17 cellular contexts compared by ENCODE assay signal in genomic region chr17:29620779-29621500, GRCh38. TPM values are rescaled to one million over a fixed set of nuclear protein-coding genes. Genes with fewer than 3 reads are reported as not detected.
DNase-seq lines count a peak whose midpoint lies in the region; ATAC-seq, FAIRE-seq and TF ChIP-seq lines count a peak whose summit lies in the region.
"Had no signal": no experiment of that assay in that cellular context is flagged by ENCODE, and none has a peak within 500 bp of the region (broad histone marks: within the 10 kb centered on the region; RNA-seq: fewer than 3 reads in every experiment).

No MANE protein-coding gene starts in this region.

- H3K4me1 ChIP-seq in heart right ventricle (peaks cover 11 to 97% (median 64%) of the 10 kb centered on the region in 9 donors), iPS-15b (ENCODE audit: control insufficient read depth, insufficient read depth, low read length) (peaks cover 20% of the 10 kb centered on the region), small intestine (ENCODE audit: control insufficient read depth in 2 of 2, insufficient read depth in 1 of 2, low read depth in 1 of 2, low read length in 1 of 2) (peaks cover 3 to 4% of the 10 kb centered on the region in 2 donors)

- H3K4me1 Mint-ChIP-seq in T-cell: peaks cover 39 to 60% (median 52%) of the 10 kb centered on the region in 3 donors
- H3K4me1 Mint-ChIP-seq in stimulated activated naive B cell treated with anti-CD40 and anti-IgM and Interleukin-4, amounts not matched to agents 10 μg/mL and 1 μg/mL and 100 μg/mL, for 72 hours: peaks cover 49 to 93% of the 10 kb centered on the region in 2 donors

- WGBS in heart right ventricle, 2 donors: 61 to 86% methylated on average over 12 of the region's 12 CpGs
- 89 to 97% (median 95%) methylated on average over 11 to 12 of the region's 12 CpGs for WGBS in small intestine, 3 donors

- H3K9me3 Mint-ChIP-seq in T-cell: no peaks in the 10 kb centered on the region
- no peaks in the 10 kb centered on the region for H3K9me3 Mint-ChIP-seq in stimulated activated naive B cell treated with anti-CD40 and anti-IgM and Interleukin-4, amounts not matched to agents 10 μg/mL and 1 μg/mL and 100 μg/mL, for 72 hours

- H3K27ac ChIP-seq in heart right ventricle: peak overlapping the region; percentile 29 to 95 (median 88)
- no peak overlapping the region for H3K27ac ChIP-seq in small intestine (ENCODE audit: low read depth in 1 of 2, low read length in 1 of 2)
- H3K27ac ChIP-seq: C4-2B, HL-60, pancreas, testis had no signal

- H3K4me3 ChIP-seq in heart right ventricle (peak overlapping the region in 5 of 10 donors; percentile 74 to 92 (median 79)), iPS-15b (ENCODE audit: low read depth, low read length) (peak overlapping the region; percentile 11), small intestine (ENCODE audit: low read depth in 1 of 2, low read length in 2 of 2) (no peak overlapping the region)
- H3K4me3 ChIP-seq: pancreas, testis had no signal

- TF ChIP-seq CTCF in heart right ventricle (IDR thresholded peaks at IDR 0.05): no peak
- no peak for TF ChIP-seq CTCF in GM20000 (IDR thresholded peaks at IDR 0.05; ENCODE audit: extremely low read depth, missing control alignments)

- H3K9me3 ChIP-seq in heart right ventricle: no peaks in the 10 kb centered on the region
- H3K9me3 ChIP-seq in iPS-15b (ENCODE audit: control insufficient read depth, insufficient read depth, low read length): no peaks in the 10 kb centered on the region
- H3K9me3 ChIP-seq in small intestine (ENCODE audit: control insufficient read depth, low read depth): no peaks in the 10 kb centered on the region
- H3K9me3 ChIP-seq: pancreas, testis had no signal

- no peaks in the 10 kb centered on the region for H3K27me3 Mint-ChIP-seq in T-cell
- peaks cover 5 to 18% of the 10 kb centered on the region in 2 donors for H3K27me3 Mint-ChIP-seq in stimulated activated naive B cell treated with anti-CD40 and anti-IgM and Interleukin-4, amounts not matched to agents 10 μg/mL and 1 μg/mL and 100 μg/mL, for 72 hours

- ATAC-seq in heart right ventricle (no peak), Right ventricle myocardium superior (ENCODE audit: poor library complexity) (no peak), T-cell (replicated peaks in 1 of 4) (no peak)
- no peak for ATAC-seq in stimulated activated naive B cell treated with anti-CD40 and anti-IgM and Interleukin-4, amounts not matched to agents 10 μg/mL and 1 μg/mL and 100 μg/mL, for 72 hours (replicated peaks)
- ATAC-seq: foreskin keratinocyte, pancreas had no signal

- H3K27me3 ChIP-seq in heart right ventricle (peaks cover 0 to 28% (median 0%) of the 10 kb centered on the region in 7 donors), iPS-15b (ENCODE audit: control insufficient read depth, insufficient read depth, low read length) (peaks cover 48% of the 10 kb centered on the region), small intestine (ENCODE audit: control insufficient read depth in 2 of 2, insufficient read depth in 2 of 2, low read length in 2 of 2) (no peaks in the 10 kb centered on the region)
- H3K27me3 ChIP-seq: foreskin keratinocyte, pancreas, testis had no signal

- H3K36me3 ChIP-seq in heart right ventricle (no peaks in the 10 kb centered on the region), iPS-15b (ENCODE audit: control insufficient read depth, insufficient read depth, low read length) (no peaks in the 10 kb centered on the region), small intestine (ENCODE audit: control insufficient read depth in 2 of 2, insufficient read depth in 2 of 2, low read length in 2 of 2) (no peaks in the 10 kb centered on the region)
- H3K36me3 ChIP-seq: pancreas had no signal

- no peak for FAIRE-seq in small intestine (lab: Jason Lieb, UNC)
- FAIRE-seq: pancreas had no signal

- POLR2A ChIA-PET in T-cell (lab: Charles Lee): no interaction called here

- peak overlapping the region; percentile 50 to 75 (median 55) for H3K4me3 Mint-ChIP-seq in T-cell
- peak overlapping the region in 1 of 2 donors; percentile 18 for H3K4me3 Mint-ChIP-seq in stimulated activated naive B cell treated with anti-CD40 and anti-IgM and Interleukin-4, amounts not matched to agents 10 μg/mL and 1 μg/mL and 100 μg/mL, for 72 hours

- no peak overlapping the region for H3K9ac ChIP-seq in iPS-15b (ENCODE audit: low read depth, low read length)

- CTCF ChIA-PET in T-cell (lab: Charles Lee): interaction anchor here in 1 of 2 donors (0.8 kb wide), 1 partner anchor 33 kb away, joined by 4 read pairs; no protein-coding TSS in a partner anchor

- intact Hi-C loops in heart right ventricle (cut with DNase I): loop anchor here in 2 of 10 donors (10.0 kb wide), 2 partner anchors 46 to 314 kb away; partner anchors contain the start of gene SSH2 (in 1 of the 2)
- intact Hi-C loops in Right ventricle myocardium superior (cut with DNase I): no loop called here

- H3K27ac Mint-ChIP-seq in T-cell: no peak overlapping the region
- peak overlapping the region; percentile 33 for H3K27ac Mint-ChIP-seq in stimulated activated naive B cell treated with anti-CD40 and anti-IgM and Interleukin-4, amounts not matched to agents 10 μg/mL and 1 μg/mL and 100 μg/mL, for 72 hours

- H3K36me3 Mint-ChIP-seq in T-cell: no peaks in the 10 kb centered on the region
- H3K36me3 Mint-ChIP-seq in stimulated activated naive B cell treated with anti-CD40 and anti-IgM and Interleukin-4, amounts not matched to agents 10 μg/mL and 1 μg/mL and 100 μg/mL, for 72 hours: peaks cover 2 to 14% of the 10 kb centered on the region in 2 donors

- DNase-seq in heart right ventricle: no peak
- no peak for DNase-seq in Right ventricle myocardium superior
- no peak for DNase-seq in T-cell
- DNase-seq in stimulated activated naive B cell treated with anti-CD40 and anti-IgM and Interleukin-4, amounts not matched to agents 10 μg/mL and 1 μg/mL and 100 μg/mL, for 72 hours: no peak
- DNase-seq in small intestine: no peak
- DNase-seq in NCI-H774 (lab: John Stamatoyannopoulos, UW): no peak
- DNase-seq in GM20000 (ENCODE audit: low spot score): no peak
- DNase-seq: activated CD4-positive, CD25-positive, alpha-beta regulatory T cell; NCI-H510A treated with DMSO at 0.1 percent for 48 hours; OCI-M1; stimulated activated CD4-positive, alpha-beta T cell treated with anti-CD3 and anti-CD28 coated beads, Interleukin-15, amount 100 ng/mL, for 24 hours; testis had no signal

RNA-seq across cellular contexts. Expression of gene CORO6, which starts 1.8 kb away (rescaled TPM):
- total RNA-seq in heart right ventricle: 100 to 1,000 TPM in 4 of 10 donors, 10 to 100 TPM in 6; 72.0 to 110 (median 90.9) TPM
- 100 to 1,000 TPM in 1 of 2 donors, 10 to 100 TPM in 1; 53.2 to 262 TPM for polyA plus RNA-seq in heart right ventricle
- total RNA-seq in Right ventricle myocardium superior: 83.6 TPM
- total RNA-seq in T-cell: 1 to 10 TPM; 2.4 to 4.1 (median 3.6) TPM
- 1 to 10 TPM in 2 of 3 donors, under 1 TPM in 1; 0.67 to 7.3 (median 1.4) TPM for polyA plus RNA-seq in small intestine

RNA-seq across cellular contexts. Expression of gene ANKRD13B, which starts 28.0 kb away (rescaled TPM):
- total RNA-seq in heart right ventricle (1 to 10 TPM; 2.5 to 9.1 (median 5.5) TPM), Right ventricle myocardium superior (9.3 TPM), T-cell (1 to 10 TPM; 1.7 to 6.4 (median 4.1) TPM)
- polyA plus RNA-seq in heart right ventricle (1 to 10 TPM; 6.2 to 9.7 TPM), small intestine (1 to 10 TPM in 2 of 3 donors, not detected in 1; 3.0 to 4.0 TPM)

RNA-seq across cellular contexts. Expression of gene GIT1, which starts 31.5 kb away (rescaled TPM):
- 10 to 100 TPM; 20.6 to 34.7 (median 28.1) TPM for total RNA-seq in heart right ventricle
- 10 to 100 TPM; 31.6 to 35.4 TPM for polyA plus RNA-seq in heart right ventricle
- 28.5 TPM for total RNA-seq in Right ventricle myocardium superior
- total RNA-seq in T-cell: 10 to 100 TPM; 36.7 to 86.4 (median 71.8) TPM
- 10 to 100 TPM; 19.7 to 29.0 (median 21.9) TPM for polyA plus RNA-seq in small intestine

RNA-seq across cellular contexts. Expression of gene TP53I13, which starts 52.4 kb away (rescaled TPM):
- total RNA-seq in heart right ventricle (10 to 100 TPM; 24.0 to 41.6 (median 30.2) TPM), Right ventricle myocardium superior (39.2 TPM), T-cell (100 to 1,000 TPM in 3 of 5 donors, 10 to 100 TPM in 2; 56.0 to 166 (median 128) TPM)
- polyA plus RNA-seq in heart right ventricle (100 to 1,000 TPM in 1 of 2 donors, 10 to 100 TPM in 1; 92.8 to 106 TPM), small intestine (100 to 1,000 TPM in 2 of 3 donors, 10 to 100 TPM in 1; 66.4 to 326 (median 304) TPM)

RNA-seq across cellular contexts. Expression of gene ABHD15, which starts 54.1 kb away (rescaled TPM):
- total RNA-seq in heart right ventricle: 1 to 10 TPM; 4.4 to 9.0 (median 5.6) TPM
- polyA plus RNA-seq in heart right ventricle: 1 to 10 TPM; 3.5 to 5.7 TPM
- 7.0 TPM for total RNA-seq in Right ventricle myocardium superior
- 10 to 100 TPM in 4 of 5 donors, 1 to 10 TPM in 1; 7.9 to 23.1 (median 16.5) TPM for total RNA-seq in T-cell
- polyA plus RNA-seq in small intestine: 1 to 10 TPM; 6.5 to 9.4 (median 8.7) TPM

Comparison
In these comparisons a context has a peak if more than half of its experiments do, and no peak if none do; other contexts are left out.
1. H3K27ac ChIP-seq: peak in heart right ventricle (10 of 10); none in small intestine (0 of 2).
2. RNA of gene CORO6, which starts 1.8 kb away (total RNA-seq): 72.0 to 110 TPM in heart right ventricle and 83.6 TPM in Right ventricle myocardium superior (single experiment); 2.4 to 4.1 TPM in T-cell; every median in the first group is over 10 times any median in the second.